ENCODE assay signal across 20 cellular contexts in the genomic region with DNA sequence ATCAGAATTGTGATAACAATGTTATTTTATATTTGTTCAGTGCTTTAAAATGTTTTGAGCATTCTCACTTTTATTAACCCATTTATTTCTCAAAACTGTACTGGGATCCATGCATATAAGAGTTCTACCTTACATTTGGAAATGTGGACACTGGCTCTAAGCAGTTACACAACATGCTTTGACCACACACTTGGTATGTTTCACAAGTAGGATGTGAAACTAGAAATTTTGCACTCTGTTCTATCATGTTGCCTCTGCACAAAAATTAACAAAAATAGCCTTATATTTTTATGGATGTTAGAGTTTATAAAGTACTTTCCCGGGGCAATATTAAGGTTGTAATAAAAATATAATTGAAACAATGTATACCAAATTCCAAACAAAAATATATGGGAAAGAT.
"Had no signal": no experiment of that assay in that cellular context is flagged by ENCODE, and none has a peak within 500 bp of the region (broad histone marks: within the 10 kb centered on the region; RNA-seq: fewer than 3 reads in every experiment).

No MANE protein-coding gene starts in this region.

- H3K27ac ChIP-seq: ovary, right atrium auricular region, sigmoid colon, skin epidermis, stomach, thoracic aorta, transverse colon had no signal

- H3K4me3 ChIP-seq: ovary, right atrium auricular region, sigmoid colon, skin epidermis, stomach, thoracic aorta, transverse colon had no signal

- DNase-seq: effector memory CD4-positive, alpha-beta T cell; islet precursor cell; mammary epithelial cell; natural killer cell; ovary; sigmoid colon; stimulated activated CD4-positive, alpha-beta T cell treated with anti-CD3 and anti-CD28 coated beads, Interleukin-2, amount 100 ng/mL, for 24 hours; stimulated activated CD4-positive, alpha-beta T cell treated with anti-CD3 and anti-CD28 coated beads, Interleukin-4, amount 100 ng/mL, for 4 hours; stimulated activated naive B cell treated with anti-CD40 and anti-IgM and Interleukin-4, amounts not matched to agents 10 μg/mL and 1 μg/mL and 100 μg/mL, for 72 hours; stomach; substantia nigra; transverse colon had no signal

- FAIRE-seq: endometrium, frontal cortex had no signal

- H3K4me1 Mint-ChIP-seq: natural killer cell; neural crest cell; stimulated activated naive B cell treated with anti-CD40 and anti-IgM and Interleukin-4, amounts not matched to agents 10 μg/mL and 1 μg/mL and 100 μg/mL, for 72 hours had no signal

- H3K27me3 Mint-ChIP-seq: stimulated activated naive B cell treated with anti-CD40 and anti-IgM and Interleukin-4, amounts not matched to agents 10 μg/mL and 1 μg/mL and 100 μg/mL, for 72 hours had no signal

- ATAC-seq: esophagus mucosa; left lobe of liver; natural killer cell; stimulated activated naive B cell treated with anti-CD40 and anti-IgM and Interleukin-4, amounts not matched to agents 10 μg/mL and 1 μg/mL and 100 μg/mL, for 72 hours had no signal

- H3K27ac Mint-ChIP-seq: natural killer cell; stimulated activated naive B cell treated with anti-CD40 and anti-IgM and Interleukin-4, amounts not matched to agents 10 μg/mL and 1 μg/mL and 100 μg/mL, for 72 hours had no signal

- H3K9me3 Mint-ChIP-seq: neural crest cell; stimulated activated naive B cell treated with anti-CD40 and anti-IgM and Interleukin-4, amounts not matched to agents 10 μg/mL and 1 μg/mL and 100 μg/mL, for 72 hours had no signal

- H3K36me3 Mint-ChIP-seq: natural killer cell; stimulated activated naive B cell treated with anti-CD40 and anti-IgM and Interleukin-4, amounts not matched to agents 10 μg/mL and 1 μg/mL and 100 μg/mL, for 72 hours had no signal

- H3K27me3 ChIP-seq: ovary, right atrium auricular region, sigmoid colon, stomach, transverse colon had no signal

- H3K9me3 ChIP-seq: ovary, right atrium auricular region, sigmoid colon, stomach, thoracic aorta, transverse colon had no signal

- H3K36me3 ChIP-seq: ovary, right atrium auricular region, sigmoid colon, stomach, thoracic aorta, transverse colon had no signal

- H3K4me1 ChIP-seq: right atrium auricular region, sigmoid colon, stomach, transverse colon had no signal

- H3K4me3 Mint-ChIP-seq: natural killer cell; neural crest cell; stimulated activated naive B cell treated with anti-CD40 and anti-IgM and Interleukin-4, amounts not matched to agents 10 μg/mL and 1 μg/mL and 100 μg/mL, for 72 hours had no signal
